ENCODE assay signal across 8 cellular contexts in the genomic region with DNA sequence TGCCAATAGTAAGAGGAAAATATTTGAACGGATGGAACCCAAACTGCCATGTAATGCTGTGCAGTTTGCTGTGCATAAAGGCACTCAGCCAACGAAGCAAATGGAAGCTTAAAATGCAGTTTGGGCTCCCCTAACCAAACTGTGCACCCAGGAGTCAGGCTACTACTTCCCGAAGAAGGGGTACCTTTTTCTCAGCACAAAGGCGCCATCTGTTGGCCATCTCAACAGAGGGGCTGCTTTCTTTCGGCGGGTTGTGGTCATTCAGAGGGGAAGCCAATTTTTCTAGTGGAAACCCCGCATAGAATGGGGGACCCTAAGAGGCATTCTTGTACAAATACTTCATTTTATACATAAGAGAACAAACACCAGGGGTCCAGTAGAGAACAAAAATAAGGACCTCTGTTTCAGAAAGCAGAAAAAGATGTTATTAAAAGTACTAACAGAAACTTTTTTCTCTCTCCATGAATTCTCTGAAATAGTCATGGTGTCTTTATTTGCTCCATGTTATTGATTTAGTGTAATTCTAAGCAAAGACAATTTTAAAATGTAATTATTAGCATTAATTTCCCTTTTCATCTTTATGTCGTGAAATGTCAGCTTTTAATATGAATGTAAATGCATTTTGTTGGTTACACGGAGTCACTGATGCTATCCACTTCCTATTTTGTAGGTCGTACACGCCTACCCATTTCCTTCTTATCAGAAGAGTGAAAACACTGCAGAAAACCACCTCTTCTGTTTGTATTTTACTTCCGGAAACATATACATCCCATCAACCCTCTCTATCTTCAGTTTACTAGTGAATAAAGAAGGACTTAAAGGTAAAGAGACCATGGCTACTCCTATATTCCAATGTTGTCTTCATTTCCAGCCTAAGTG.
DNase-seq lines count a peak whose midpoint lies in the region; ATAC-seq lines count a peak whose summit lies in the region.

No MANE protein-coding gene starts in this region.

- no peaks in the 10 kb centered on the region for H3K9me3 ChIP-seq in effector memory CD4-positive, alpha-beta T cell (ENCODE audit: control insufficient read depth, low read length)

- H3K27me3 ChIP-seq in effector memory CD4-positive, alpha-beta T cell (replicated peaks; ENCODE audit: control insufficient read depth, insufficient read depth, low read length, poor library complexity, severe bottlenecking), result no peaks in the 10 kb centered on the region

- no peak overlapping the region for H3K4me3 ChIP-seq in effector memory CD4-positive, alpha-beta T cell (ENCODE audit: insufficient read depth, low read depth, low read length, poor library complexity, severe bottlenecking)

- no peak for ATAC-seq in GM19467 (IDR thresholded peaks at IDR 0.05; ENCODE audit: unreplicated experiment)

- no peaks in the 10 kb centered on the region for H3K4me1 ChIP-seq in effector memory CD4-positive, alpha-beta T cell (ENCODE audit: control insufficient read depth, insufficient read depth, low read length, poor library complexity, severe bottlenecking)

- H3K27ac ChIP-seq in effector memory CD4-positive, alpha-beta T cell (ENCODE audit: insufficient read depth, low read length, poor library complexity, severe bottlenecking), result no peak overlapping the region

- DNase-seq in COR-L47 (lab: John Stamatoyannopoulos, UW) (peak; percentile 56), HK-2 (ENCODE audit: unreplicated experiment) (peak; percentile 42), NOMO-1 treated with dmso at 0.1 percent for 144 hours (lab: John Stamatoyannopoulos, UW; ENCODE audit: unreplicated experiment) (peak; percentile 45), dermis blood vessel endothelial cell (peak; percentile 74), midbrain (lab: John Stamatoyannopoulos, UW) (peak; percentile 89), activated T-cell treated with anti-CD3 and anti-CD28 coated beads for 4 hours (no peak)
- DNase-seq in effector memory CD4-positive, alpha-beta T cell, result no peak

- H3K36me3 ChIP-seq in effector memory CD4-positive, alpha-beta T cell (ENCODE audit: control insufficient read depth, insufficient read depth, low read length), result no peaks in the 10 kb centered on the region

Comparison
In these comparisons a context has a peak if more than half of its experiments do, and no peak if none do; other contexts are left out.
1. DNase-seq: peak in COR-L47 (single experiment), HK-2 (single experiment), NOMO-1 treated with dmso at 0.1 percent for 144 hours (single experiment), dermis blood vessel endothelial cell (single experiment) and midbrain (single experiment); none in effector memory CD4-positive, alpha-beta T cell (0 of 3) and activated T-cell treated with anti-CD3 and anti-CD28 coated beads for 4 hours (single experiment).